Comparison of ENCODE assay signal across 28 cellular contexts in the genomic region with DNA sequence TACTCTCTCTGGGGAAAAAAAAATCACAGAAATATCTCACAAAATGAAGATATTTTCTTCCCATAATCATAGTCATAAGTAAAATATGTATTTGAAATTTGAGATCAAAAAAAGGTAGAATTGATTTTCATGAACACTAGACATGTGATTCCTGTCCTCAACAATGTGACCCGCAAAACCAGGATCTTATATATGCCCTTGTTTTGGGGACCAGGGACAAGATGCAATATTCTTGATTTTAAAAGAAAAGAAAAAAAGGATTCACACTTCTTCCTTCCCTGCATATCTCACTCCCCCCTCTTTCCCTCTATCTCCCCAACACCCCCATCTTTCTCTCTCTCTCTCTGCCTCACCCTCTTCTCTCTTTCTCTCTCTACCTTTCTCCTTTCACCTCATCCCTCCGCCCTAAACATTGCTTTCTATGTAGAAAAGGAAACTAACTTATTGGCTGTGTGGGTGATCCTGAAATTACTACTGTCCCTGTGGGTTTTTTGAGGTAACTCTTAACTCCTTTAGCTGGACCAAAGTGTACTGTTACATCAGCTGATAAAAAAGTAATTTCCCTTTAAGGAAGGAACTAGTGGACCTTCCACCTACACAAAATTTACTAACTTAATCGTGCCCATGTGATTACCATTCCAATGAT.
DNase-seq lines count a peak whose midpoint lies in the region; ATAC-seq lines count a peak whose summit lies in the region.
"Had no signal": no experiment of that assay in that cellular context is flagged by ENCODE, and none has a peak within 500 bp of the region (broad histone marks: within the 10 kb centered on the region; RNA-seq: fewer than 3 reads in every experiment).

No MANE protein-coding gene starts in this region.

- no peak overlapping the region for H3K27ac ChIP-seq in GM23248
- H3K27ac ChIP-seq: 22Rv1, cardiac muscle cell, coronary artery, HL-60, psoas muscle, SJSA1, upper lobe of left lung had no signal

- H2AFZ ChIP-seq in GM23248 = no peak overlapping the region

- H3K27ac Mint-ChIP-seq in activated CD4-positive, alpha-beta T cell treated with anti-CD3 and anti-CD28 coated beads for 36 hours = peak overlapping the region; percentile 2
- peak overlapping the region; percentile 49 for H3K27ac Mint-ChIP-seq in activated T-helper 17 cell treated with anti-CD3 and anti-CD28 coated beads, Interleukin-2, amount 50 U/mL, for 72 hours
- H3K27ac Mint-ChIP-seq: activated T-cell treated with anti-CD3 and anti-CD28 coated beads, Interleukin-2, amount 50 U/mL, for 24 hours; CD4-positive, alpha-beta T cell had no signal

- H3K36me3 Mint-ChIP-seq in activated CD4-positive, alpha-beta T cell treated with anti-CD3 and anti-CD28 coated beads for 36 hours (ENCODE audit: low read depth) = peaks cover 29% of the 10 kb centered on the region
- no peaks in the 10 kb centered on the region for H3K36me3 Mint-ChIP-seq in activated T-helper 17 cell treated with anti-CD3 and anti-CD28 coated beads, Interleukin-2, amount 50 U/mL, for 72 hours (ENCODE audit: low read depth)

- no peak for DNase-seq in activated CD4-positive, alpha-beta T cell treated with anti-CD3 and anti-CD28 coated beads for 36 hours
- no peak for DNase-seq in activated CD4-positive, alpha-beta T cell treated with anti-CD3 and anti-CD28 coated beads for 4 hours
- no peak for DNase-seq in activated effector memory CD4-positive, alpha-beta T cell treated with anti-CD3 and anti-CD28 coated beads, Interleukin-2, amount 50 U/mL, for 16 hours
- DNase-seq in HuH-7 (ENCODE audit: low spot score) = no peak
- no peak for DNase-seq in GM23248
- DNase-seq: activated CD8-positive, alpha-beta memory T cell treated with anti-CD3 and anti-CD28 coated beads for 24 hours; activated naive CD4-positive, alpha-beta T cell; activated T-cell treated with anti-CD3 and anti-CD28 coated beads, Interleukin-2, amount 50 U/mL, for 24 hours; CD4-positive, alpha-beta T cell; DMS 273 treated with DMSO at 0.1 percent for 48 hours; foreskin melanocyte; NCI-H1694 treated with DMSO at 0.1 percent for 48 hours; NCI-H2171 treated with DMSO at 0.1 percent for 48 hours; NCI-H69; psoas muscle; substantia nigra; T-helper 1 cell; upper lobe of left lung had no signal

- peak; percentile 33 for ATAC-seq in activated CD4-positive, alpha-beta T cell treated with anti-CD3 and anti-CD28 coated beads for 36 hours
- ATAC-seq in GM19455 (IDR thresholded peaks at IDR 0.05; ENCODE audit: unreplicated experiment) = peak; percentile 57
- ATAC-seq in HG02798 (IDR thresholded peaks at IDR 0.05; ENCODE audit: poor library complexity, unreplicated experiment) = peak; percentile 69
- peak; percentile 92 for ATAC-seq in activated T-helper 17 cell treated with anti-CD3 and anti-CD28 coated beads, Interleukin-2, amount 50 U/mL, for 72 hours (replicated peaks)
- ATAC-seq: esophagus mucosa, psoas muscle had no signal

- no peaks in the 10 kb centered on the region for H4K20me1 ChIP-seq in GM23248 (ENCODE audit: insufficient read depth)

- H3K36me3 ChIP-seq in GM23248 (ENCODE audit: low read depth) = no peaks in the 10 kb centered on the region
- H3K36me3 ChIP-seq: cardiac muscle cell, HAP-1, SJSA1, upper lobe of left lung had no signal

- no peak overlapping the region for H3K4me2 ChIP-seq in GM23248 (ENCODE audit: unreplicated experiment)

- no peaks in the 10 kb centered on the region for H3K9me2 ChIP-seq in GM23248 (ENCODE audit: insufficient read depth)

- H3F3A ChIP-seq in GM23248 (ENCODE audit: insufficient read depth) = peaks cover 24% of the 10 kb centered on the region

- intact Hi-C loops in activated CD4-positive, alpha-beta T cell treated with anti-CD3 and anti-CD28 coated beads for 36 hours (cut with DNase I, micrococcal nuclease) = no loop called here

- CTCF ChIA-PET in activated CD4-positive, alpha-beta T cell treated with anti-CD3 and anti-CD28 coated beads for 36 hours (lab: Charles Lee) = interaction anchor here (0.6 kb wide), 1 partner anchor 283 kb away, joined by 3 read pairs; no protein-coding TSS in a partner anchor

- H3K9me3 ChIP-seq in GM23248 (ENCODE audit: low read depth) = no peaks in the 10 kb centered on the region
- H3K9me3 ChIP-seq: HAP-1, psoas muscle, SJSA1, upper lobe of left lung had no signal

- H3K27me3 ChIP-seq in GM23248 (replicated peaks; ENCODE audit: insufficient read depth) = no peaks in the 10 kb centered on the region
- H3K27me3 ChIP-seq: cardiac muscle cell, SJSA1, upper lobe of left lung had no signal

- no peak overlapping the region for H3K9ac ChIP-seq in GM23248

- H3K4me3 Mint-ChIP-seq in activated CD4-positive, alpha-beta T cell treated with anti-CD3 and anti-CD28 coated beads for 36 hours = no peak overlapping the region
- peak overlapping the region; percentile 22 for H3K4me3 Mint-ChIP-seq in activated T-helper 17 cell treated with anti-CD3 and anti-CD28 coated beads, Interleukin-2, amount 50 U/mL, for 72 hours
- H3K4me3 Mint-ChIP-seq: activated T-cell treated with anti-CD3 and anti-CD28 coated beads, Interleukin-2, amount 50 U/mL, for 24 hours; CD4-positive, alpha-beta T cell had no signal

- H3K27me3 Mint-ChIP-seq in activated CD4-positive, alpha-beta T cell treated with anti-CD3 and anti-CD28 coated beads for 36 hours = no peaks in the 10 kb centered on the region
- no peaks in the 10 kb centered on the region for H3K27me3 Mint-ChIP-seq in activated T-helper 17 cell treated with anti-CD3 and anti-CD28 coated beads, Interleukin-2, amount 50 U/mL, for 72 hours
- H3K27me3 Mint-ChIP-seq: activated T-cell treated with anti-CD3 and anti-CD28 coated beads, Interleukin-2, amount 50 U/mL, for 24 hours; CD4-positive, alpha-beta T cell had no signal

- 75 to 78% methylated on average over 3 of the region's 3 CpGs for WGBS in GM23248 (ENCODE audit: low coverage in 1 of 2, low lambda C conversion rate in 2 of 2, missing lambda C conversion rate in 2 of 2), 2 experiments

- H3K4me1 Mint-ChIP-seq in activated CD4-positive, alpha-beta T cell treated with anti-CD3 and anti-CD28 coated beads for 36 hours = peaks cover 14% of the 10 kb centered on the region
- H3K4me1 Mint-ChIP-seq in activated T-helper 17 cell treated with anti-CD3 and anti-CD28 coated beads, Interleukin-2, amount 50 U/mL, for 72 hours = peaks cover 6% of the 10 kb centered on the region

- no peak overlapping the region for H3K4me3 ChIP-seq in GM23248
- H3K4me3 ChIP-seq: cardiac muscle cell, coronary artery, HAP-1, psoas muscle, SJSA1, upper lobe of left lung had no signal

- in situ Hi-C loops in GM23248 (cut with MboI) = no loop called here

- no peaks in the 10 kb centered on the region for H3K79me2 ChIP-seq in GM23248 (ENCODE audit: insufficient read depth)

- peaks cover 18% of the 10 kb centered on the region for H3K4me1 ChIP-seq in GM23248 (ENCODE audit: insufficient read depth)
- H3K4me1 ChIP-seq: psoas muscle, upper lobe of left lung had no signal

- H3K9me3 Mint-ChIP-seq in activated CD4-positive, alpha-beta T cell treated with anti-CD3 and anti-CD28 coated beads for 36 hours (ENCODE audit: low read depth) = peaks cover 2% of the 10 kb centered on the region
- no peaks in the 10 kb centered on the region for H3K9me3 Mint-ChIP-seq in activated T-helper 17 cell treated with anti-CD3 and anti-CD28 coated beads, Interleukin-2, amount 50 U/mL, for 72 hours
- H3K9me3 Mint-ChIP-seq: CD4-positive, alpha-beta T cell had no signal

- POLR2A ChIA-PET in activated CD4-positive, alpha-beta T cell treated with anti-CD3 and anti-CD28 coated beads for 36 hours (lab: Charles Lee) = no interaction called here

Comparison
In these comparisons a context has a peak if more than half of its experiments do, and no peak if none do; other contexts are left out.
1. ATAC-seq: peak in every context shown above with its lines; median percentile 92 in activated T-helper 17 cell treated with anti-CD3 and anti-CD28 coated beads, Interleukin-2, amount 50 U/mL, for 72 hours; 69 in HG02798; 57 in GM19455; 33 in activated CD4-positive, alpha-beta T cell treated with anti-CD3 and anti-CD28 coated beads for 36 hours.